ENCODE assay signal across 1 cellular context in the genomic region with DNA sequence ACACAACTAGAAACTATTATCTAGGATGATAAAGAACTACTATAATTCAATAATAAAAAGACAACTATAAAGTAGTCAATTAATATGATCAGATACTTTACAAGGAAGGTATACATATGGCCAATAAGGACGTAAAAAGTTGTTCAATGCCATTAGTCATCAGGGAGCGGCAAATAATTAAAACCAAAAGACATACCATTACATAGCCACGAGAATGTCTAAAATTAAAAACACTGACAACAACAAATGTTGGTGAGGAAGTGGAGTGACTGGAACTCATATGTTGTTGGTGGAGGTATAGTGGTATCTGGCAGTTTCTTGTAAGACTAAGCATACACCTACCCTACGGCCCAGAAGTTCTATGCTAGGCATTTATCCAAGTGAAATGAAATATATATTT.
TF ChIP-seq lines count a peak whose summit lies in the region.

No MANE protein-coding gene starts in this region.

TF ChIP-seq in IMR-90, 13 proteins besides CTCF, POLR2A, EP300 and RAD21 (continued from another document):
- TF ChIP-seq SMC3 (IDR thresholded peaks at IDR 0.05; ENCODE audit: low read depth, low read length) (no peak), CHD1 (IDR thresholded peaks at IDR 0.05; ENCODE audit: low read depth, low read length) (no peak)
